22 cellular contexts compared by ENCODE assay signal in the genomic region with DNA sequence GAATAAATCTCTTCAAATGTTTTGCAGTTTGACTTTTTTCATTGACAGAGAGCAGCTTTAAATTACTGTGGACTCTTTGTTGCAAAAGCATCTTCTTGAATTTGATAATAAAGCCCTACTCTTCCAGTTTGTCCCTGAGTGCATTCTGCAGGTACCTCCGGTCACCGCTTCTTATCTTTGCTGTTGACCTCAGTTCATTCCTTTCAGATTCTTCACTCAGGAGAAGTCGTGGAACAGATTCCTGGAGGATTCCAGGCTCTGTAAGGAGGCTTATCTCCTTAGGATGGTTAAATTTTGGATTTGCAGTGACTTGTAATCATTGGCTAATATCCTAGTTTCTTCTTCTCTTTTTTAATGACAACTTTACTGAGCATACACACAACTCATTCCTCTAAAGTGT.
"Had no signal": no experiment of that assay in that cellular context is flagged by ENCODE, and none has a peak within 500 bp of the region (broad histone marks: within the 10 kb centered on the region; RNA-seq: fewer than 3 reads in every experiment).

No MANE protein-coding gene starts in this region.

- H3K9me3 ChIP-seq: left ventricle myocardium inferior, right atrium auricular region, right lobe of liver, stomach, testis, thyroid gland, transverse colon, upper lobe of right lung had no signal

- H3K27ac Mint-ChIP-seq: nephron; stimulated activated naive B cell treated with anti-CD40 and anti-IgM and Interleukin-4, amounts not matched to agents 10 μg/mL and 1 μg/mL and 100 μg/mL, for 72 hours had no signal

- H3K4me3 Mint-ChIP-seq: naive thymus-derived CD8-positive, alpha-beta T cell; nephron; neural crest cell; stimulated activated naive B cell treated with anti-CD40 and anti-IgM and Interleukin-4, amounts not matched to agents 10 μg/mL and 1 μg/mL and 100 μg/mL, for 72 hours had no signal

- H3K27me3 ChIP-seq: hepatocyte, right atrium auricular region, right lobe of liver, stomach, testis, thyroid gland, transverse colon, upper lobe of right lung had no signal

- H3K4me3 ChIP-seq: hepatocyte, left ventricle myocardium inferior, lung, right atrium auricular region, right lobe of liver, stomach, testis, thyroid gland, transverse colon, upper lobe of right lung had no signal

- H3K27ac ChIP-seq: hepatocyte, left ventricle myocardium inferior, parathyroid adenoma, right atrium auricular region, right lobe of liver, stomach, testis, thyroid gland, transverse colon, upper lobe of right lung had no signal

- H3K27me3 Mint-ChIP-seq: naive thymus-derived CD8-positive, alpha-beta T cell; stimulated activated naive B cell treated with anti-CD40 and anti-IgM and Interleukin-4, amounts not matched to agents 10 μg/mL and 1 μg/mL and 100 μg/mL, for 72 hours had no signal

- ATAC-seq: naive thymus-derived CD8-positive, alpha-beta T cell; right lobe of liver; stimulated activated naive B cell treated with anti-CD40 and anti-IgM and Interleukin-4, amounts not matched to agents 10 μg/mL and 1 μg/mL and 100 μg/mL, for 72 hours; stimulated activated naive CD8-positive, alpha-beta T cell treated with anti-CD3 and anti-CD28 coated beads, Interleukin-15, Interleukin-2, amounts not matched to agents 100 U/mL and 50 U/mL, for 24 hours; upper lobe of right lung had no signal

- H3K36me3 ChIP-seq: left ventricle myocardium inferior, right atrium auricular region, right lobe of liver, stomach, thyroid gland, transverse colon, upper lobe of right lung had no signal

- H3K4me1 ChIP-seq: left ventricle myocardium inferior, parathyroid adenoma, testis, thyroid gland, transverse colon, upper lobe of right lung had no signal

- DNase-seq: islet precursor cell; left ventricle myocardium inferior; naive thymus-derived CD8-positive, alpha-beta T cell; occipital lobe; right lobe of liver; stimulated activated CD4-positive, alpha-beta T cell treated with anti-CD3 and anti-CD28 coated beads, Interleukin-12 subunit alpha, Interleukin-12 subunit beta, amount 100 ng/mL, for 4 hours; stimulated activated CD4-positive, alpha-beta T cell treated with anti-CD3 and anti-CD28 coated beads, Interleukin-15, amount 100 ng/mL, for 24 hours; stimulated activated CD4-positive, alpha-beta T cell treated with anti-CD3 and anti-CD28 coated beads, Interleukin-2, amount 100 ng/mL, for 24 hours; stimulated activated CD4-positive, alpha-beta T cell treated with anti-CD3 and anti-CD28 coated beads, Interleukin-4, amount 100 ng/mL, for 1 hour; stimulated activated naive B cell treated with anti-CD40 and anti-IgM and Interleukin-4, amounts not matched to agents 10 μg/mL and 1 μg/mL and 100 μg/mL, for 72 hours; stimulated activated naive CD8-positive, alpha-beta T cell treated with anti-CD3 and anti-CD28 coated beads, Interleukin-15, Interleukin-2, amounts not matched to agents 100 U/mL and 50 U/mL, for 24 hours; stomach; testis; thyroid gland; transverse colon; upper lobe of right lung had no signal

- H2AFZ ChIP-seq: hepatocyte, parathyroid adenoma had no signal

- H3K4me2 ChIP-seq: hepatocyte had no signal

- H3K9ac ChIP-seq: parathyroid adenoma had no signal

- H3K79me2 ChIP-seq: parathyroid adenoma had no signal
